Comparison of ENCODE assay signal across 14 cellular contexts in the genomic region with DNA sequence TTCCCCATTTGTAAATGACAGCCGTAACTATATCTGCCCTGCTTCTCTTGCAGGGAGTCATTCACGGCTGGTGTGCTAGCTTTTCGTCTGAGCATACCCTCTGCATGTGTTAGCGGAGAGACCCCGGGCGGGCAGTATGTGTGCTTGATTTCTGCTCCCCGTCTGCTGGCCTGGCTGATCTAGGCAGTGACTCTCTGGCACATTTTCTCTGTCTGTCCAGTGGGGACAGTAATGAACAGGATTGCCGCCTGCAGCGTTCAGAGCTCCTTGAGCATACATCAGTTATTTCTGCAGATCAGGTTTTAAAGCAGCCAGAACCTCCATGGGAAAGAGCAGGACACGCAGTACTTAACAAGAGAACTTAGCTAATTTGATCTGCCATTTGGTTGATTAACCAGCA.
DNase-seq lines count a peak whose midpoint lies in the region; ATAC-seq, FAIRE-seq and TF ChIP-seq lines count a peak whose summit lies in the region.
"Had no signal": no experiment of that assay in that cellular context is flagged by ENCODE, and none has a peak within 500 bp of the region (broad histone marks: within the 10 kb centered on the region; RNA-seq: fewer than 3 reads in every experiment).

No MANE protein-coding gene starts in this region.

- TF ChIP-seq RAD21 in A549 (conservative IDR thresholded peaks at IDR 0.05 in 1 of 2, IDR thresholded peaks at IDR 0.05 in 1 of 2), result no peak

- peaks cover 84% of the 10 kb centered on the region for H3K36me3 ChIP-seq in CD4-positive, alpha-beta memory T cell (ENCODE audit: insufficient read depth, low read length)

- TF ChIP-seq EP300 in A549 (IDR thresholded peaks at IDR 0.05), result no peak

- no peak for FAIRE-seq in A549 (lab: Jason Lieb, UNC)
- FAIRE-seq: colon had no signal

- peaks cover 0 to 3% (median 0%) of the 10 kb centered on the region in 8 donors for H3K9me3 Mint-ChIP-seq in CD4-positive, alpha-beta memory T cell
- H3K9me3 Mint-ChIP-seq in T-cell, result no peaks in the 10 kb centered on the region

- POLR2A ChIA-PET in A549 (lab: Yijun Ruan, JAX) (no interaction called here), T-cell (lab: Charles Lee) (interaction anchor here (0.6 to 2.0 kb wide), 3 partner anchors 81 to 842 kb away, joined by 3 to 10 read pairs (median 3); no protein-coding TSS in a partner anchor)
- POLR2A ChIA-PET in CD4-positive, alpha-beta memory T cell (lab: Charles Lee; ENCODE audit: partially characterized antibody), result interaction anchor here (0.5 kb wide), 1 partner anchor 31 kb away, joined by 3 read pairs; no protein-coding TSS in a partner anchor

- no peak for TF ChIP-seq POLR2A in A549 (IDR thresholded peaks at IDR 0.05; ENCODE audit: low read length)

- 34% methylated on average over 10 of the region's 10 CpGs for WGBS in A549 (ENCODE audit: missing lambda C conversion rate)

- no peaks in the 10 kb centered on the region for H3K9me3 ChIP-seq in A549
- H3K9me3 ChIP-seq in CD4-positive, alpha-beta memory T cell (ENCODE audit: control insufficient read depth in 1 of 2, low read length in 2 of 2), result no peaks in the 10 kb centered on the region

- CTCF ChIA-PET in A549 (lab: Yijun Ruan, JAX), result interaction anchor here (0.6 to 1.2 kb wide), 3 partner anchors 9 to 69 kb away, joined by 3 to 5 read pairs (median 4); no protein-coding TSS in a partner anchor
- CTCF ChIA-PET in CD4-positive, alpha-beta memory T cell (lab: Charles Lee; ENCODE audit: partially characterized antibody), result interaction anchor here (1.5 kb wide), 1 partner anchor 12 kb away, joined by 4 read pairs; no protein-coding TSS in a partner anchor
- CTCF ChIA-PET in T-cell (lab: Charles Lee), result no interaction called here

- H3K27ac Mint-ChIP-seq in CD4-positive, alpha-beta memory T cell, result peak overlapping the region; percentile 32 to 87 (median 58)
- peak overlapping the region; percentile 50 to 61 for H3K27ac Mint-ChIP-seq in T-cell

- H3K27me3 ChIP-seq in CD4-positive, alpha-beta memory T cell (ENCODE audit: insufficient read depth, low read length), result no peaks in the 10 kb centered on the region

- no peak overlapping the region for H3K4me3 Mint-ChIP-seq in CD4-positive, alpha-beta memory T cell
- H3K4me3 Mint-ChIP-seq in T-cell, result no peak overlapping the region

- H3K27me3 Mint-ChIP-seq in CD4-positive, alpha-beta memory T cell, result no peaks in the 10 kb centered on the region
- no peaks in the 10 kb centered on the region for H3K27me3 Mint-ChIP-seq in T-cell

- DNase-seq in A549 (ENCODE audit: low read depth in 1 of 2, low spot score in 1 of 2), result no peak
- DNase-seq in CD4-positive, alpha-beta memory T cell, result no peak
- no peak for DNase-seq in T-cell
- peak; percentile 74 for DNase-seq in left kidney (ENCODE audit: low read depth, low spot score)
- DNase-seq in activated effector memory CD4-positive, alpha-beta T cell treated with Interleukin-2 at 50 U/mL for 16 hours, result no peak
- DNase-seq in posterior cingulate gyrus, result no peak
- DNase-seq: activated CD4-positive, CD25-positive, alpha-beta regulatory T cell; activated effector memory CD4-positive, alpha-beta T cell treated with anti-CD3 and anti-CD28 coated beads, Interleukin-2, amount 50 U/mL, for 16 hours; GM23248; NCI-H1417 treated with DMSO at 0.1 percent for 48 hours; NCI-H69; stimulated activated CD4-positive, alpha-beta T cell treated with anti-CD3 and anti-CD28 coated beads, Interleukin-4, amount 100 ng/mL, for 1 hour had no signal

- no peaks in the 10 kb centered on the region for H3K4me1 ChIP-seq in A549
- H3K4me1 ChIP-seq in CD4-positive, alpha-beta memory T cell (ENCODE audit: insufficient read depth, low read length), result peaks cover 55% of the 10 kb centered on the region

- H3K4me1 Mint-ChIP-seq in CD4-positive, alpha-beta memory T cell, result peaks cover 62 to 94% (median 74%) of the 10 kb centered on the region in 4 donors
- peaks cover 80 to 97% (median 92%) of the 10 kb centered on the region in 3 donors for H3K4me1 Mint-ChIP-seq in T-cell

- peaks cover 69 to 97% of the 10 kb centered on the region in 2 donors for H3K36me3 Mint-ChIP-seq in CD4-positive, alpha-beta memory T cell
- peaks cover 66% of the 10 kb centered on the region for H3K36me3 Mint-ChIP-seq in T-cell

- H3K4me2 ChIP-seq in A549, result no peak overlapping the region

- intact Hi-C loops in CD4-positive, alpha-beta memory T cell (cut with micrococcal nuclease), result no loop called here
- intact Hi-C loops in posterior cingulate gyrus (cut with DNase I), result no loop called here

- no peak overlapping the region for H3K27ac ChIP-seq in A549
- H3K27ac ChIP-seq in CD4-positive, alpha-beta memory T cell (ENCODE audit: low read depth, low read length), result no peak overlapping the region
- H3K27ac ChIP-seq: GM23248 had no signal

- no peak overlapping the region for H3K4me3 ChIP-seq in A549
- H3K4me3 ChIP-seq in CD4-positive, alpha-beta memory T cell (ENCODE audit: low read length in 2 of 2), result no peak overlapping the region
- H3K4me3 ChIP-seq: GM23248 had no signal

- ATAC-seq in A549 (0 out of 6 replicates have a peak, but pooled peaks have one; percentile 36 to 66), T-cell (replicated peaks in 1 of 4) (no peak), HG03571 (IDR thresholded peaks at IDR 0.05; ENCODE audit: unreplicated experiment) (no peak)

- no peak for TF ChIP-seq CTCF in A549 (IDR thresholded peaks at IDR 0.05)

TF ChIP-seq in A549, 52 proteins besides CTCF, POLR2A, EP300 and RAD21:
- no peak for TF ChIP-seq CBX2 (IDR thresholded peaks at IDR 0.05; ENCODE audit: borderline replicate concordance, low read depth)
- no peak for TF ChIP-seq MAZ (IDR thresholded peaks at IDR 0.05; ENCODE audit: borderline replicate concordance, low read depth, low read length)
- no peak for TF ChIP-seq HOXB5 (CRISPR knock-in tag; IDR thresholded peaks at IDR 0.05)
- no peak for TF ChIP-seq EHF (CRISPR knock-in tag; IDR thresholded peaks at IDR 0.05)
- TF ChIP-seq, protein P1, sequence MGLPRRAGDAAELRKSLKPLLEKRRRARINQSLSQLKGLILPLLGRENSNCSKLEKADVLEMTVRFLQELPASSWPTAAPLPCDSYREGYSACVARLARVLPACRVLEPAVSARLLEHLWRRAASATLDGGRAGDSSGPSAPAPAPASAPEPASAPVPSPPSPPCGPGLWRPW (IDR thresholded peaks at IDR 0.05), result no peak
- no peak for TF ChIP-seq HEYL (CRISPR knock-in tag; IDR thresholded peaks at IDR 0.05)
- TF ChIP-seq CHD4 (IDR thresholded peaks at IDR 0.05; ENCODE audit: borderline replicate concordance), result no peak

Comparison
In these comparisons a context has a peak if more than half of its experiments do, and no peak if none do; other contexts are left out.
1. ATAC-seq: peak in A549 (2 of 2); none in T-cell (0 of 4) and HG03571 (single experiment).
2. CTCF ChIA-PET loops: an anchor here in A549 (0.6 to 1.2 kb wide) and CD4-positive, alpha-beta memory T cell (1.5 kb wide); none called in T-cell.